In the genomic region with DNA sequence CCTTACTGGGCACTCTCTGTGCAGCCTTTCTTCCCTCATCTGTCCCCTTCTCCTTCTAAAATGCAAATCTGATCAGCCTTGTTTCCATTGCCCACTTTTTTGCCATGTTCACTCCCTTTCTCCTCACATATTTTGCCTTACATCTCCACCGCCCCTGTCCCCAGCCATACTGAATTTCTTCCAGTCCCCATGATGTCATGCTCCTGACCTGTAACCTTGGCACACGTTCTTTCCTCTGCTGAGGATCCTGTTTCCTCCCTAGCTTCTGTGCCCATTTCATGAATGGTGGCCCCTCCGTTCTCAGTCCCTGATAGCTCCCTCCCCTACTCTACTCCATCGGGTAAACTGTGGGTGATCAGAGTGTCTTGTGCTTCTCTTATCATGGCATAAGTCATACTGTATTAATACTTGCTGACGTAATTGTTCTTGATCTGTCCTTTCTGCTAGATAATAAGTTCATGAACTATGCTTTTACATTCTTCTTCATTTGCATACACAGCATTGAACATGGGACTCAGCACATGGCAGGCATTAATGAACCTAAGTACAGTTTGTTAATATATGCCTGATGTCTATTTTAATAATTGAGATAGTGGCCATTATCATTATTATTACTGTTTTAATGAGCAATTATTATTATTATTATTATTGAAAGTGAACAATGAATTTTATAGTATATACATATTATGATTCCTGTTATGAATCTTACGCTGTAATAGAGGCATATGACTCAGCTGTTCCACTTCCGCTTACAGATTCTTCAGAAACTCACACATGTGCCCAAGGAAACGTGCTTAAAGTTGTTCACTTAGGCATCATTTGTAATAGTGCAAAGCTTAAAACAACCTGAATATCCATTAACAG, we compare ENCODE assay signal across 12 cellular contexts. TPM values are rescaled to one million over a fixed set of nuclear protein-coding genes. Genes with fewer than 3 reads are reported as not detected.
A peak's percentile ranks its signal among the peaks of the same experiment; 100 is the strongest.
DNase-seq lines count a peak whose midpoint lies in the region; ATAC-seq and TF ChIP-seq lines count a peak whose summit lies in the region.
"Had no signal": no experiment of that assay in that cellular context is flagged by ENCODE, and none has a peak within 500 bp of the region (broad histone marks: within the 10 kb centered on the region; RNA-seq: fewer than 3 reads in every experiment).

No MANE protein-coding gene starts in this region.

- WGBS in adrenal gland, 4 donors: 70 to 77% (median 70%) methylated on average over 8 of the region's 8 CpGs
- 81% methylated on average over 8 of the region's 8 CpGs for WGBS in SK-N-SH (ENCODE audit: low lambda C conversion rate)

- POLR2A ChIA-PET in CD8-positive, alpha-beta memory T cell (lab: Charles Lee): no interaction called here
- POLR2A ChIA-PET in SK-N-SH (lab: Yijun Ruan, JAX): no interaction called here

- H3K36me3 ChIP-seq in SU-DHL-6 (ENCODE audit: low read length) (no peaks in the 10 kb centered on the region), adrenal gland (replicated peaks in 1 of 2) (no peaks in the 10 kb centered on the region), SK-N-SH (replicated peaks in 1 of 2; ENCODE audit: control insufficient read depth in 1 of 2, insufficient read depth in 2 of 2, low read length in 1 of 2) (no peaks in the 10 kb centered on the region)
- no peaks in the 10 kb centered on the region for H3K36me3 ChIP-seq in CD8-positive, alpha-beta memory T cell (ENCODE audit: insufficient read depth, low read length)
- H3K36me3 ChIP-seq: breast epithelium had no signal

- TF ChIP-seq POLR2A in adrenal gland (IDR thresholded peaks at IDR 0.05): no peak

- H3K27ac ChIP-seq in SU-DHL-6 (ENCODE audit: low read depth, low read length): no peak overlapping the region
- H3K27ac ChIP-seq in CD8-positive, alpha-beta memory T cell (ENCODE audit: low read depth, low read length): no peak overlapping the region
- H3K27ac ChIP-seq in adrenal gland: no peak overlapping the region
- no peak overlapping the region for H3K27ac ChIP-seq in SK-N-SH (ENCODE audit: low read depth in 2 of 2, low read length in 1 of 2)
- H3K27ac ChIP-seq: breast epithelium, C4-2B had no signal

- peaks cover 0 to 2% (median 0%) of the 10 kb centered on the region in 3 donors for H3K36me3 Mint-ChIP-seq in CD8-positive, alpha-beta memory T cell

- peaks cover 0 to 1% of the 10 kb centered on the region in 2 donors for H3K27me3 Mint-ChIP-seq in CD8-positive, alpha-beta memory T cell

- H3K27me3 ChIP-seq in SU-DHL-6 (ENCODE audit: low read length) (no peaks in the 10 kb centered on the region), adrenal gland (no peaks in the 10 kb centered on the region), SK-N-SH (ENCODE audit: insufficient read depth) (no peaks in the 10 kb centered on the region)
- no peaks in the 10 kb centered on the region for H3K27me3 ChIP-seq in CD8-positive, alpha-beta memory T cell (ENCODE audit: insufficient read depth, low read length, poor library complexity, severe bottlenecking)
- H3K27me3 ChIP-seq: breast epithelium had no signal

- no peaks in the 10 kb centered on the region for H3K4me1 ChIP-seq in CD8-positive, alpha-beta memory T cell (ENCODE audit: insufficient read depth, low read length)
- H3K4me1 ChIP-seq in adrenal gland (replicated peaks in 1 of 2) (no peaks in the 10 kb centered on the region), SK-N-SH (ENCODE audit: control insufficient read depth in 1 of 2, insufficient read depth in 2 of 2, low read depth in 1 of 2, low read length in 1 of 2) (peaks cover 0 to 3% of the 10 kb centered on the region in 2 experiments; a peak in 1 of 4 replicates)
- H3K4me1 ChIP-seq: breast epithelium had no signal

- H3K9me3 ChIP-seq in SU-DHL-6 (ENCODE audit: insufficient read depth, low read length) (no peaks in the 10 kb centered on the region), adrenal gland (replicated peaks in 1 of 3) (no peaks in the 10 kb centered on the region), SK-N-SH (no peaks in the 10 kb centered on the region)
- H3K9me3 ChIP-seq in CD8-positive, alpha-beta memory T cell (ENCODE audit: low read length): no peaks in the 10 kb centered on the region
- H3K9me3 ChIP-seq: breast epithelium had no signal

- no peak for TF ChIP-seq EP300 in SK-N-SH (IDR thresholded peaks at IDR 0.05; ENCODE audit: borderline replicate concordance in 1 of 2, low read depth in 1 of 2, low read length in 1 of 2)

- no peak overlapping the region for H3K27ac Mint-ChIP-seq in CD8-positive, alpha-beta memory T cell
- H3K27ac Mint-ChIP-seq: activated T-helper 1 cell treated with anti-CD3 and anti-CD28 coated beads, Interleukin-12 subunit alpha, Interleukin-12 subunit beta, Interleukin-2, Interleukin-4 antibody, amounts not matched to agents 30 ng/mL and 10 ng/mL and 1 ng/mL, durations not matched to agents 14 hours and 24 hours and 36 hours had no signal

- H3K9me2 ChIP-seq in SU-DHL-6 (replicated peaks; ENCODE audit: insufficient read depth, low read length): no peaks in the 10 kb centered on the region
- H3K9me2 ChIP-seq in SK-N-SH: no peaks in the 10 kb centered on the region

- peaks cover 4 to 10% (median 9%) of the 10 kb centered on the region in 3 donors for H3K4me1 Mint-ChIP-seq in CD8-positive, alpha-beta memory T cell

- H3K4me2 ChIP-seq in SU-DHL-6 (ENCODE audit: low read depth, low read length, poor library complexity, severe bottlenecking): no peak overlapping the region
- no peak overlapping the region for H3K4me2 ChIP-seq in SK-N-SH

- H3K9ac ChIP-seq in SU-DHL-6 (ENCODE audit: low read length) (no peak overlapping the region), SK-N-SH (no peak overlapping the region)

- peak; percentile 86 for DNase-seq in CD1c-positive myeloid dendritic cell (ENCODE audit: extremely low spot score)
- DNase-seq in CD8-positive, alpha-beta memory T cell: no peak
- DNase-seq in adrenal gland: no peak
- DNase-seq in NCI-H2171 (lab: John Stamatoyannopoulos, UW): no peak
- DNase-seq in SK-N-SH: no peak
- DNase-seq: NCI-H1694 treated with DMSO at 0.1 percent for 48 hours had no signal

- TF ChIP-seq RAD21 in SK-N-SH (IDR thresholded peaks at IDR 0.05; ENCODE audit: low read length): no peak

- no peaks in the 10 kb centered on the region for H3F3A ChIP-seq in SU-DHL-6 (ENCODE audit: insufficient read depth)
- H3F3A ChIP-seq in SK-N-SH (replicated peaks; ENCODE audit: insufficient read depth): no peaks in the 10 kb centered on the region

- no peak for TF ChIP-seq CTCF in SU-DHL-6 (IDR thresholded peaks at IDR 0.05; ENCODE audit: insufficient read depth, low read length, poor library complexity, severe bottlenecking)
- no peak for TF ChIP-seq CTCF in adrenal gland (IDR thresholded peaks at IDR 0.05)
- TF ChIP-seq CTCF in SK-N-SH (IDR thresholded peaks at IDR 0.05): no peak

- peak overlapping the region in 3 of 7 donors; percentile 19 to 23 (median 22) for H3K4me3 Mint-ChIP-seq in CD8-positive, alpha-beta memory T cell
- H3K4me3 Mint-ChIP-seq: activated T-helper 1 cell treated with anti-CD3 and anti-CD28 coated beads, Interleukin-12 subunit alpha, Interleukin-12 subunit beta, Interleukin-2, Interleukin-4 antibody, amounts not matched to agents 30 ng/mL and 10 ng/mL and 1 ng/mL, durations not matched to agents 14 hours and 24 hours and 36 hours had no signal

- peaks cover 0 to 2% (median 0%) of the 10 kb centered on the region in 5 donors for H3K9me3 Mint-ChIP-seq in CD8-positive, alpha-beta memory T cell
- H3K9me3 Mint-ChIP-seq: activated T-helper 1 cell treated with anti-CD3 and anti-CD28 coated beads, Interleukin-12 subunit alpha, Interleukin-12 subunit beta, Interleukin-2, Interleukin-4 antibody, amounts not matched to agents 30 ng/mL and 10 ng/mL and 1 ng/mL, durations not matched to agents 14 hours and 24 hours and 36 hours had no signal

- peak; percentile 78 for ATAC-seq in GM18861 (IDR thresholded peaks at IDR 0.05; ENCODE audit: unreplicated experiment)
- ATAC-seq in HG02981 (IDR thresholded peaks at IDR 0.05; ENCODE audit: unreplicated experiment): peak; percentile 52

- intact Hi-C loops in adrenal gland (cut with DNase I): no loop called here

- CTCF ChIA-PET in CD8-positive, alpha-beta memory T cell (lab: Charles Lee): no interaction called here
- CTCF ChIA-PET in SK-N-SH (lab: Yijun Ruan, JAX): interaction anchor here (1.1 to 1.3 kb wide), 2 partner anchors 8 to 9 kb away, joined by 3 to 4 read pairs; no protein-coding TSS in a partner anchor

- H3K79me2 ChIP-seq in SU-DHL-6 (ENCODE audit: insufficient read depth, low read length) (no peaks in the 10 kb centered on the region), SK-N-SH (ENCODE audit: insufficient read depth) (no peaks in the 10 kb centered on the region)

- H4K20me1 ChIP-seq in SU-DHL-6 (ENCODE audit: low read depth, low read length) (no peaks in the 10 kb centered on the region), SK-N-SH (ENCODE audit: insufficient read depth) (no peaks in the 10 kb centered on the region)

- H3K4me3 ChIP-seq in SU-DHL-6 (ENCODE audit: insufficient read depth, low read length, poor library complexity, severe bottlenecking) (no peak overlapping the region), adrenal gland (no peak overlapping the region), SK-N-SH (ENCODE audit: low read depth in 2 of 2, low read length in 1 of 2) (no peak overlapping the region)
- no peak overlapping the region for H3K4me3 ChIP-seq in CD8-positive, alpha-beta memory T cell (ENCODE audit: low read length)
- H3K4me3 ChIP-seq: breast epithelium had no signal

- peak overlapping the region; percentile 54 for H2AFZ ChIP-seq in SU-DHL-6 (ENCODE audit: low read depth, low read length, severe bottlenecking)
- H2AFZ ChIP-seq in SK-N-SH (ENCODE audit: low read depth): no peak overlapping the region

TF ChIP-seq in SK-N-SH, 30 proteins besides CTCF, POLR2A, EP300 and RAD21 (continues in another document):
- TF ChIP-seq FOXM1 (IDR thresholded peaks at IDR 0.05; ENCODE audit: low read depth) (no peak), GATA2 (CRISPR knock-in tag; IDR thresholded peaks at IDR 0.05) (no peak), FOXJ3 (CRISPR knock-in tag; IDR thresholded peaks at IDR 0.05) (no peak)
- TF ChIP-seq, protein P1, sequence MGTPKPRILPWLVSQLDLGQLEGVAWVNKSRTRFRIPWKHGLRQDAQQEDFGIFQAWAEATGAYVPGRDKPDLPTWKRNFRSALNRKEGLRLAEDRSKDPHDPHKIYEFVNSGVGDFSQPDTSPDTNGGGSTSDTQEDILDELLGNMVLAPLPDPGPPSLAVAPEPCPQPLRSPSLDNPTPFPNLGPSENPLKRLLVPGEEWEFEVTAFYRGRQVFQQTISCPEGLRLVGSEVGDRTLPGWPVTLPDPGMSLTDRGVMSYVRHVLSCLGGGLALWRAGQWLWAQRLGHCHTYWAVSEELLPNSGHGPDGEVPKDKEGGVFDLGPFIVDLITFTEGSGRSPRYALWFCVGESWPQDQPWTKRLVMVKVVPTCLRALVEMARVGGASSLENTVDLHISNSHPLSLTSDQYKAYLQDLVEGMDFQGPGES (IDR thresholded peaks at IDR 0.05; ENCODE audit: low read depth, low read length): no peak

RNA-seq across cellular contexts. Expression of a gene that starts 28.5 kb away (rescaled TPM):
- 1 to 10 TPM; 2.8 TPM for total RNA-seq in CD8-positive, alpha-beta memory T cell
- 0.54 TPM for polyA plus RNA-seq in CD8-positive, alpha-beta memory T cell
- total RNA-seq in adrenal gland: 10 to 100 TPM in 1 of 8 donors, 1 to 10 TPM in 7; 2.9 to 12.1 (median 6.7) TPM
- 1 to 10 TPM; 3.3 to 5.6 (median 3.4) TPM for polyA plus RNA-seq in adrenal gland
- polyA plus RNA-seq in SK-N-SH (2012; rRNA removed): 0.33 and 0.42 TPM in 2 replicates
- 0.37 and 0.39 TPM in 2 replicates for polyA plus RNA-seq in SK-N-SH (2012; cell fraction: cytosol; rRNA removed)
- 0.61 and 0.82 TPM in 2 replicates for polyA plus RNA-seq in SK-N-SH (2012; cell fraction: nucleus; rRNA removed)
